In genomic region chr9:6757132-6757987, GRCh38 we compare ENCODE assay signal across 8 cellular contexts. TPM values are rescaled to one million over a fixed set of nuclear protein-coding genes. Genes with fewer than 3 reads are reported as not detected.
DNase-seq lines count a peak whose midpoint lies in the region; ATAC-seq and TF ChIP-seq lines count a peak whose summit lies in the region.

TSS of gene KDM4C (plus strand) at chr9:6757973. CDS start at chr9:6792989, 35,016 bp downstream.

- TF ChIP-seq CTCF in GM23338 (conservative IDR thresholded peaks at IDR 0.05; ENCODE audit: low read depth in 2 of 2) = no peak

- DNase-seq in Daoy (ENCODE audit: low read depth) (peak; percentile 99), GM23338 (ENCODE audit: low spot score) (peak; percentile 90), Kasumi-1 (lab: John Stamatoyannopoulos, UW) (peak; percentile 74 to 77), RPMI8226 (peak; percentile 94), fibroblast of peridontal ligament (ENCODE audit: extremely low read depth) (peak; percentile 92)
- DNase-seq in activated effector memory CD4-positive, alpha-beta T cell treated with Interleukin-2 at 50 U/mL for 16 hours = peak; percentile 91
- peak; percentile 95 for DNase-seq in natural killer cell treated with Interleukin-12 subunit alpha and Interleukin-12 subunit beta and Interleukin-15 and Interleukin-18, amount 100 ng/mL, for 72 hours (ENCODE audit: low spot score)
- DNase-seq in stimulated activated naive CD4-positive, alpha-beta T cell treated with Interleukin-2 at 50 U/mL for 16 hours (lab: John Stamatoyannopoulos, UW) = peak; percentile 91

- H3K9me2 ChIP-seq in GM23338 (ENCODE audit: insufficient read depth) = no peaks in the 10 kb centered on the region

- peaks cover 17% of the 10 kb centered on the region; the same call in 1 of the 2 replicates for H3K4me1 ChIP-seq in GM23338 (ENCODE audit: insufficient read depth)

- H3K4me2 ChIP-seq in GM23338 = peak within 1 kb of the TSS; percentile 83

- no peaks in the 10 kb centered on the region for H4K20me1 ChIP-seq in GM23338 (replicated peaks; ENCODE audit: insufficient read depth)

- H3K9me3 Mint-ChIP-seq in GM23338 = no peaks in the 10 kb centered on the region
- H3K9me3 Mint-ChIP-seq in natural killer cell treated with Interleukin-12 subunit alpha and Interleukin-12 subunit beta and Interleukin-15 and Interleukin-18, amount 100 ng/mL, for 72 hours = no peaks in the 10 kb centered on the region

- H3K4me3 Mint-ChIP-seq in GM23338 = peak within 1 kb of the TSS; percentile 92
- peak within 1 kb of the TSS; percentile 96 for H3K4me3 Mint-ChIP-seq in natural killer cell treated with Interleukin-12 subunit alpha and Interleukin-12 subunit beta and Interleukin-15 and Interleukin-18, amount 100 ng/mL, for 72 hours

- no peaks in the 10 kb centered on the region for H3K36me3 Mint-ChIP-seq in GM23338 (ENCODE audit: low read depth)
- H3K36me3 Mint-ChIP-seq in natural killer cell treated with Interleukin-12 subunit alpha and Interleukin-12 subunit beta and Interleukin-15 and Interleukin-18, amount 100 ng/mL, for 72 hours = no peaks in the 10 kb centered on the region

- H3K27ac Mint-ChIP-seq in GM23338 = peak within 1 kb of the TSS; percentile 100
- H3K27ac Mint-ChIP-seq in natural killer cell treated with Interleukin-12 subunit alpha and Interleukin-12 subunit beta and Interleukin-15 and Interleukin-18, amount 100 ng/mL, for 72 hours = peak within 1 kb of the TSS; percentile 98 to 100

- peaks cover 21% of the 10 kb centered on the region for H3K4me1 Mint-ChIP-seq in GM23338
- H3K4me1 Mint-ChIP-seq in natural killer cell treated with Interleukin-12 subunit alpha and Interleukin-12 subunit beta and Interleukin-15 and Interleukin-18, amount 100 ng/mL, for 72 hours (ENCODE audit: low read depth in 2 of 2) = peaks cover 21 to 37% of the 10 kb centered on the region in 2 donors

- ATAC-seq in GM23338 = peak; percentile 83
- ATAC-seq in natural killer cell treated with Interleukin-12 subunit alpha and Interleukin-12 subunit beta and Interleukin-15 and Interleukin-18, amount 100 ng/mL, for 72 hours = peak; percentile 92 to 94

- H2AFZ ChIP-seq in GM23338 = peak within 1 kb of the TSS; percentile 94

- H3F3A ChIP-seq in GM23338 (replicated peaks; ENCODE audit: low read depth) = 0 out of 2 replicates have a peak, but pooled peaks cover 14% of the 10 kb centered on the region

- peak within 1 kb of the TSS; percentile 96 for H3K27ac ChIP-seq in GM23338 (ENCODE audit: low read depth)

- peaks cover 38% of the 10 kb centered on the region for H3K79me2 ChIP-seq in GM23338 (replicated peaks; ENCODE audit: insufficient read depth)

- H3K27me3 Mint-ChIP-seq in GM23338 (ENCODE audit: insufficient read depth, low read depth, poor library complexity) = peaks cover 18% of the 10 kb centered on the region
- no peaks in the 10 kb centered on the region for H3K27me3 Mint-ChIP-seq in natural killer cell treated with Interleukin-12 subunit alpha and Interleukin-12 subunit beta and Interleukin-15 and Interleukin-18, amount 100 ng/mL, for 72 hours

- no peaks in the 10 kb centered on the region for H3K36me3 ChIP-seq in GM23338 (ENCODE audit: insufficient read depth)

- no peaks in the 10 kb centered on the region for H3K27me3 ChIP-seq in GM23338 (ENCODE audit: insufficient read depth)

- peak within 1 kb of the TSS; percentile 96 for H3K4me3 ChIP-seq in GM23338

TF ChIP-seq in GM23338, 12 proteins besides CTCF, POLR2A, EP300 and RAD21:
- TF ChIP-seq ETS1 (IDR thresholded peaks at IDR 0.05) (peak; percentile 60), POLR2AphosphoS5 (IDR thresholded peaks at IDR 0.05; ENCODE audit: low read depth) (peak; percentile 89), ZNF331 (CRISPR knock-in tag; IDR thresholded peaks at IDR 0.05; ENCODE audit: low read depth) (no peak), CREB1 (CRISPR knock-in tag; IDR thresholded peaks at IDR 0.05; ENCODE audit: low read depth) (peak; percentile 89)

RNA-seq across cellular contexts. Expression of gene KDM4C, which starts in this region (rescaled TPM):
- total RNA-seq in Daoy (2014; rRNA removed; shearing (Covaris generic)) = 10.6 and 12.7 TPM in 2 replicates
- 36.0 and 43.8 TPM in 2 replicates for total RNA-seq in GM23338 (2014; rRNA removed; shearing (Covaris generic))
- 6.9 and 12.0 TPM in 2 replicates for polyA plus RNA-seq in GM23338 (2016; fragmentation: Nextera tagmentation; extraction: Ambion mirVana)
- 10 to 100 TPM; 66.2 to 68.7 TPM for total RNA-seq in natural killer cell treated with Interleukin-12 subunit alpha and Interleukin-12 subunit beta and Interleukin-15 and Interleukin-18, amount 100 ng/mL, for 72 hours

Comparison
In these comparisons a context has a peak if more than half of its experiments do, and no peak if none do; other contexts are left out.
1. Peak in every context shown above with its lines: DNase-seq, ATAC-seq, H3K4me3 ChIP-seq and H3K27ac ChIP-seq.